In the genomic region with DNA sequence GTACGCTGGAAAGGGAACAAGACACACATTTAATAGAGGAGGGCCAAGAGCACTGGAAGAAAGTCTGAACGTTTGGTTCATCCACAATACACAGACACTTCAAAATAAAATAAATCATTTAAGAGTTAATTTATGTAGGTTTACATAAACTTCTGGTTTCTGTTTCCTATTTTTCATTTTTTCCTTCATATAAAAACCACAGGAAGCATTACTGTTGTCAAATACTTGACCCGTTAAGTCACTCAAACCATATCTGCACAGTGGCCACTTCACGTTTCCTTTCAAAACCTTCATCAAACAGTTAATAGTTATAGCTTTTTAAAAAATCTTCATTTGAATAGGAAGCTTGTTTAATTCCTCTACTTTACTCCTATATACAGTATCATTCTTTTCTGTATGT, we compare ENCODE assay signal across 34 cellular contexts.
A peak's percentile ranks its signal among the peaks of the same experiment; 100 is the strongest.
DNase-seq lines count a peak whose midpoint lies in the region; ATAC-seq, FAIRE-seq and TF ChIP-seq lines count a peak whose summit lies in the region.
"Had no signal": no experiment of that assay in that cellular context is flagged by ENCODE, and none has a peak within 500 bp of the region (broad histone marks: within the 10 kb centered on the region; RNA-seq: fewer than 3 reads in every experiment).

No MANE protein-coding gene starts in this region.

- no peak overlapping the region for H3K27ac ChIP-seq in astrocyte (ENCODE audit: low read depth, low read length)
- no peak overlapping the region for H3K27ac ChIP-seq in thyroid gland
- H3K27ac ChIP-seq: C4-2B, parathyroid adenoma, skin epidermis, VCaP had no signal

- intact Hi-C loops in lower leg skin (cut with DNase I; ENCODE audit: low total_unique reads) = no loop called here
- intact Hi-C loops in thyroid gland (cut with DNase I) = no loop called here

- H3K9me3 ChIP-seq in astrocyte (ENCODE audit: insufficient read depth, low read depth, low read length) (no peaks in the 10 kb centered on the region), thyroid gland (no peaks in the 10 kb centered on the region)
- H3K9me3 ChIP-seq: Caco-2 had no signal

- no peak overlapping the region for H3K9ac ChIP-seq in astrocyte (ENCODE audit: low read length)
- H3K9ac ChIP-seq: parathyroid adenoma had no signal

- 70 to 73% methylated on average over 4 of the region's 4 CpGs for WGBS in lower leg skin, 2 donors
- 79 to 83% methylated on average over 4 of the region's 4 CpGs for WGBS in thyroid gland, 2 donors

- H3K27ac Mint-ChIP-seq in astrocyte (ENCODE audit: unreplicated experiment) = peak overlapping the region; percentile 75
- H3K27ac Mint-ChIP-seq: activated naive CD4-positive, alpha-beta T cell treated with anti-CD3 and anti-CD28 coated beads, Interleukin-2, amount 50 U/mL, for 72 hours; dendritic cell treated with granulocyte-macrophage colony-stimulating factor and Interleukin-4, amounts not matched to agents 40 ng/mL and 50 ng/mL, for 4 days; immature natural killer cell; stimulated activated memory B cell treated with anti-CD40 and anti-IgM and Interleukin-4, amounts not matched to agents 10 μg/mL and 1 μg/mL and 100 μg/mL, for 72 hours; type B pancreatic cell had no signal

- no peaks in the 10 kb centered on the region for H3K79me2 ChIP-seq in astrocyte (ENCODE audit: insufficient read depth, low read length)
- H3K79me2 ChIP-seq: parathyroid adenoma had no signal

- no peaks in the 10 kb centered on the region for H3K27me3 ChIP-seq in astrocyte (ENCODE audit: insufficient read depth, low read length)
- no peaks in the 10 kb centered on the region for H3K27me3 ChIP-seq in thyroid gland

- no peaks in the 10 kb centered on the region for H3K36me3 Mint-ChIP-seq in astrocyte (ENCODE audit: low read depth, unreplicated experiment)
- H3K36me3 Mint-ChIP-seq: activated naive CD4-positive, alpha-beta T cell treated with anti-CD3 and anti-CD28 coated beads, Interleukin-2, amount 50 U/mL, for 72 hours; immature natural killer cell; stimulated activated memory B cell treated with anti-CD40 and anti-IgM and Interleukin-4, amounts not matched to agents 10 μg/mL and 1 μg/mL and 100 μg/mL, for 72 hours; type B pancreatic cell had no signal

- ATAC-seq in GM18907 (IDR thresholded peaks at IDR 0.05; ENCODE audit: unreplicated experiment) (no peak), HG03196 (IDR thresholded peaks at IDR 0.05; ENCODE audit: unreplicated experiment) (no peak)
- ATAC-seq: activated naive CD4-positive, alpha-beta T cell treated with anti-CD3 and anti-CD28 coated beads, Interleukin-2, amount 50 U/mL, for 72 hours; HepG2; left colon; stimulated activated memory B cell treated with anti-CD40 and anti-IgM and Interleukin-4, amounts not matched to agents 10 μg/mL and 1 μg/mL and 100 μg/mL, for 72 hours had no signal

- no peak overlapping the region for H3K4me3 ChIP-seq in astrocyte (ENCODE audit: insufficient read depth, low read depth, low read length)
- H3K4me3 ChIP-seq in lower leg skin (ENCODE audit: low read depth, poor library complexity, severe bottlenecking) = no peak overlapping the region
- no peak overlapping the region for H3K4me3 ChIP-seq in thyroid gland (replicated peaks in 1 of 3)
- H3K4me3 ChIP-seq: skin epidermis had no signal

- H3K4me1 Mint-ChIP-seq in astrocyte (ENCODE audit: low read depth, unreplicated experiment) = peaks cover 12% of the 10 kb centered on the region
- H3K4me1 Mint-ChIP-seq: stimulated activated memory B cell treated with anti-CD40 and anti-IgM and Interleukin-4, amounts not matched to agents 10 μg/mL and 1 μg/mL and 100 μg/mL, for 72 hours had no signal

- TF ChIP-seq POLR2A in lower leg skin (IDR thresholded peaks at IDR 0.05) (no peak), thyroid gland (IDR thresholded peaks at IDR 0.05) (no peak)

- no peak overlapping the region for H3K4me3 Mint-ChIP-seq in astrocyte (ENCODE audit: unreplicated experiment)
- H3K4me3 Mint-ChIP-seq: dendritic cell treated with granulocyte-macrophage colony-stimulating factor and Interleukin-4, amounts not matched to agents 40 ng/mL and 50 ng/mL, for 4 days; immature natural killer cell; stimulated activated memory B cell treated with anti-CD40 and anti-IgM and Interleukin-4, amounts not matched to agents 10 μg/mL and 1 μg/mL and 100 μg/mL, for 72 hours; type B pancreatic cell had no signal

- FAIRE-seq in astrocyte (lab: Jason Lieb, UNC) = no peak
- FAIRE-seq: H1, HepG2, RCC 7860 had no signal

- TF ChIP-seq CTCF in astrocyte (IDR thresholded peaks at IDR 0.05; ENCODE audit: insufficient read depth, low read depth, low read length) (no peak), lower leg skin (IDR thresholded peaks at IDR 0.05) (no peak), thyroid gland (IDR thresholded peaks at IDR 0.05) (no peak)

- H3K9me3 Mint-ChIP-seq in astrocyte (ENCODE audit: unreplicated experiment) = no peaks in the 10 kb centered on the region
- H3K9me3 Mint-ChIP-seq: activated naive CD4-positive, alpha-beta T cell treated with anti-CD3 and anti-CD28 coated beads, Interleukin-2, amount 50 U/mL, for 72 hours; immature natural killer cell; type B pancreatic cell had no signal

- H4K20me1 ChIP-seq in astrocyte (ENCODE audit: insufficient read depth, low read length) = no peaks in the 10 kb centered on the region

- no peak overlapping the region for H2AFZ ChIP-seq in astrocyte (ENCODE audit: low read depth, low read length)
- H2AFZ ChIP-seq: parathyroid adenoma had no signal

- H3K36me3 ChIP-seq in astrocyte (ENCODE audit: insufficient read depth, low read length) (no peaks in the 10 kb centered on the region), thyroid gland (no peaks in the 10 kb centered on the region)

- H3K4me1 ChIP-seq in astrocyte (ENCODE audit: insufficient read depth, low read length) (no peaks in the 10 kb centered on the region), thyroid gland (no peaks in the 10 kb centered on the region)
- H3K4me1 ChIP-seq: Caco-2, parathyroid adenoma had no signal

- peak; percentile 33 for DNase-seq in HS-5 (ENCODE audit: low read depth)
- peak; percentile 53 for DNase-seq in astrocyte (ENCODE audit: low read depth)
- DNase-seq in fibroblast of peridontal ligament (ENCODE audit: extremely low read depth) = peak; percentile 29
- DNase-seq in lower leg skin (ENCODE audit: low spot score in 2 of 2) = no peak
- no peak for DNase-seq in thyroid gland
- DNase-seq: activated CD4-positive, alpha-beta T cell treated with anti-CD3 and anti-CD28 coated beads for 4 hours; activated CD8-positive, alpha-beta memory T cell treated with anti-CD3 and anti-CD28 coated beads for 24 hours; activated effector memory CD4-positive, alpha-beta T cell treated with Interleukin-2 at 50 U/mL for 16 hours; activated T-cell treated with anti-CD3 and anti-CD28 coated beads for 4 hours; Caco-2; caudate nucleus; DMS79 treated with DMSO at 0.1 percent for 48 hours; immature natural killer cell; Karpas-422; left colon; NCI-H2107; NCI-H446 treated with DMSO at 0.1 percent for 48 hours; NCI-H774; SIG-M5; substantia nigra; T-helper 9 cell had no signal

- peak overlapping the region; percentile 24 for H3K4me2 ChIP-seq in astrocyte (ENCODE audit: low read length)

- H3K27me3 Mint-ChIP-seq in astrocyte (ENCODE audit: low read depth, unreplicated experiment) = no peaks in the 10 kb centered on the region
- H3K27me3 Mint-ChIP-seq: dendritic cell treated with granulocyte-macrophage colony-stimulating factor and Interleukin-4, amounts not matched to agents 40 ng/mL and 50 ng/mL, for 4 days; stimulated activated memory B cell treated with anti-CD40 and anti-IgM and Interleukin-4, amounts not matched to agents 10 μg/mL and 1 μg/mL and 100 μg/mL, for 72 hours; type B pancreatic cell had no signal

Comparison
In these comparisons a context has a peak if more than half of its experiments do, and no peak if none do; other contexts are left out.
1. DNase-seq: peak in HS-5 (single experiment), astrocyte (single experiment) and fibroblast of peridontal ligament (single experiment); none in lower leg skin (0 of 2) and thyroid gland (0 of 2).